Comparison of ENCODE assay signal across 8 cellular contexts in genomic region chr5:14871573-14872069, GRCh38. TPM values are rescaled to one million over a fixed set of nuclear protein-coding genes. Genes with fewer than 3 reads are reported as not detected.
DNase-seq lines count a peak whose midpoint lies in the region; ATAC-seq and TF ChIP-seq lines count a peak whose summit lies in the region.

Gene ANKH, minus strand, starts transcription at chr5:14871778. Its CDS starts 331 bp downstream, at chr5:14871447.

- H3K4me3 Mint-ChIP-seq in chondrocyte (ENCODE audit: unreplicated experiment): peak within 1 kb of the TSS; percentile 94

- H3K4me3 ChIP-seq in AG04449 (ENCODE audit: low read depth, low read length): peak within 1 kb of the TSS; percentile 74

- H3K27ac Mint-ChIP-seq in chondrocyte (ENCODE audit: unreplicated experiment): peak within 1 kb of the TSS; percentile 72

- TF ChIP-seq CTCF in AG04449 (IDR thresholded peaks at IDR 0.05; ENCODE audit: insufficient read depth, low read length, missing control alignments) (peak; percentile 47), chondrocyte (IDR thresholded peaks at IDR 0.05) (no peak)

- H3K4me1 Mint-ChIP-seq in chondrocyte (ENCODE audit: low read depth): peaks cover 30% of the 10 kb centered on the region

- ATAC-seq in GM18858 (IDR thresholded peaks at IDR 0.05; ENCODE audit: unreplicated experiment): peak; percentile 87
- ATAC-seq in HG03066 (IDR thresholded peaks at IDR 0.05; ENCODE audit: low read depth, unreplicated experiment): peak; percentile 88

- H3K27me3 Mint-ChIP-seq in chondrocyte (ENCODE audit: low read depth): no peaks in the 10 kb centered on the region

- no peaks in the 10 kb centered on the region for H3K36me3 Mint-ChIP-seq in chondrocyte (ENCODE audit: low read depth)

- POLR2A ChIA-PET in AG04449 (lab: Yijun Ruan, JAX): interaction anchor here (0.7 to 1.4 kb wide), 5 partner anchors 29 to 169 kb away, joined by 3 to 6 read pairs (median 4); no protein-coding TSS in a partner anchor

- H3K9me3 Mint-ChIP-seq in chondrocyte (ENCODE audit: low read depth): no peaks in the 10 kb centered on the region

- CTCF ChIA-PET in AG04449 (lab: Yijun Ruan, JAX): interaction anchor here (0.6 to 6.7 kb wide), 15 partner anchors 9 to 1109 kb away, joined by 3 to 46 read pairs (median 6); no protein-coding TSS in a partner anchor

- DNase-seq in AG04449 (ENCODE audit: low read depth, low spot score): no peak
- DNase-seq in NCI-H2171 (lab: John Stamatoyannopoulos, UW): peak; percentile 79
- peak; percentile 78 for DNase-seq in activated CD4-positive, alpha-beta T cell treated with anti-CD3 and anti-CD28 coated beads for 1 hour
- DNase-seq in chondrocyte (ENCODE audit: low spot score): no peak
- DNase-seq in kidney tubule cell (ENCODE audit: low spot score): peak; percentile 83
- peak; percentile 40 to 78 (median 60) for DNase-seq in stimulated activated CD4-positive, alpha-beta T cell treated with anti-CD3 and anti-CD28 coated beads, Interleukin-1b, Interleukin-23, amount 100 ng/mL, for 24 hours (ENCODE audit: low read depth in 4 of 4, low spot score in 1 of 4)

RNA-seq across cellular contexts. Expression of gene ANKH, which starts in this region (rescaled TPM):
- 97.2 to 117 TPM (median 114 TPM) in 3 replicates for total RNA-seq in chondrocyte

Comparison
In these comparisons a context has a peak if more than half of its experiments do, and no peak if none do; other contexts are left out.
1. DNase-seq: peak in NCI-H2171 (single experiment), activated CD4-positive, alpha-beta T cell treated with anti-CD3 and anti-CD28 coated beads for 1 hour (single experiment), kidney tubule cell (single experiment) and stimulated activated CD4-positive, alpha-beta T cell treated with anti-CD3 and anti-CD28 coated beads, Interleukin-1b, Interleukin-23, amount 100 ng/mL, for 24 hours (4 of 4); none in AG04449 (single experiment) and chondrocyte (single experiment).